1 cellular context compared by ENCODE assay signal in genomic region chr19:40425450-40426287, GRCh38.
TF ChIP-seq lines count a peak whose summit lies in the region.

Gene SERTAD1, minus strand, starts transcription at chr19:40425992. Its CDS starts 2,446 bp downstream, at chr19:40423546.

TF ChIP-seq in K562, 482 proteins besides CTCF, POLR2A, EP300 and RAD21 (continued from another document and continues in another):
- TF ChIP-seq RBM14 (IDR thresholded peaks at IDR 0.05; ENCODE audit: borderline replicate concordance, insufficient read depth, low read depth, low read length) = no peak
- TF ChIP-seq HIVEP1 (CRISPR knock-in tag; IDR thresholded peaks at IDR 0.05) = no peak
- TF ChIP-seq NR2C2 (CRISPR knock-in tag; IDR thresholded peaks at IDR 0.05) = no peak
- TF ChIP-seq NR2C2 (tag; IDR thresholded peaks at IDR 0.05) = peak; percentile 82
- peak in 1 of 2 experiments; percentile 85; a peak in 2 of 4 replicates for TF ChIP-seq ZNF639 (CRISPR knock-in tag; conservative IDR thresholded peaks at IDR 0.05 in 1 of 2, IDR thresholded peaks at IDR 0.05 in 1 of 2)
- TF ChIP-seq HDAC8 (tag; IDR thresholded peaks at IDR 0.05) = no peak
- peak; percentile 67; the same call in 1 of the 2 replicates for TF ChIP-seq PHF8 (IDR thresholded peaks at IDR 0.05; ENCODE audit: borderline replicate concordance, low read length)
- TF ChIP-seq TCF3 (CRISPR knock-in tag; IDR thresholded peaks at IDR 0.05) = 0 out of 2 replicates have a peak, but pooled peaks have one; percentile 7
- peak; percentile 91 for TF ChIP-seq MBD2 (IDR thresholded peaks at IDR 0.05; ENCODE audit: borderline replicate concordance, low read depth)
- TF ChIP-seq ZNF121 (CRISPR knock-in tag; conservative IDR thresholded peaks at IDR 0.05) = peak; percentile 36; the same call in 1 of the 2 replicates
- peak in 1 of 2 experiments; percentile 85; a peak in 2 of 4 replicates for TF ChIP-seq HDAC1 (IDR thresholded peaks at IDR 0.05)
- TF ChIP-seq FOXK2 (conservative IDR thresholded peaks at IDR 0.05 in 1 of 2, IDR thresholded peaks at IDR 0.05 in 1 of 2; ENCODE audit: low read depth in 2 of 2) = peak in 1 of 2 experiments; percentile 11; a peak in 1 of 4 replicates
- TF ChIP-seq ZNF431 (CRISPR knock-in tag; IDR thresholded peaks at IDR 0.05) = no peak
- TF ChIP-seq KLF6 (CRISPR knock-in tag; IDR thresholded peaks at IDR 0.05; ENCODE audit: borderline replicate concordance) = no peak
- peak; percentile 66 for TF ChIP-seq GABPA (tag; conservative IDR thresholded peaks at IDR 0.05; ENCODE audit: low read depth)
- peak; percentile 99 for TF ChIP-seq PHF21A (IDR thresholded peaks at IDR 0.05; ENCODE audit: borderline replicate concordance, low read depth)
- TF ChIP-seq RFX1 (IDR thresholded peaks at IDR 0.05) = no peak; the same call in 1 of the 2 replicates
- TF ChIP-seq SMC3 (conservative IDR thresholded peaks at IDR 0.05; ENCODE audit: insufficient read depth, low read depth, low read length) = 0 out of 2 replicates have a peak, but pooled peaks have one; percentile 17
- TF ChIP-seq, protein P1, sequence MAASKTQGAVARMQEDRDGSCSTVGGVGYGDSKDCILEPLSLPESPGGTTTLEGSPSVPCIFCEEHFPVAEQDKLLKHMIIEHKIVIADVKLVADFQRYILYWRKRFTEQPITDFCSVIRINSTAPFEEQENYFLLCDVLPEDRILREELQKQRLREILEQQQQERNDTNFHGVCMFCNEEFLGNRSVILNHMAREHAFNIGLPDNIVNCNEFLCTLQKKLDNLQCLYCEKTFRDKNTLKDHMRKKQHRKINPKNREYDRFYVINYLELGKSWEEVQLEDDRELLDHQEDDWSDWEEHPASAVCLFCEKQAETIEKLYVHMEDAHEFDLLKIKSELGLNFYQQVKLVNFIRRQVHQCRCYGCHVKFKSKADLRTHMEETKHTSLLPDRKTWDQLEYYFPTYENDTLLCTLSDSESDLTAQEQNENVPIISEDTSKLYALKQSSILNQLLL (CRISPR knock-in tag; IDR thresholded peaks at IDR 0.05; ENCODE audit: borderline replicate concordance) = no peak
- no peak for TF ChIP-seq GTF2A2 (tag; IDR thresholded peaks at IDR 0.05)
- peak; percentile 61 for TF ChIP-seq ETS1 (conservative IDR thresholded peaks at IDR 0.05; ENCODE audit: control insufficient read depth, low read depth, low read length)
- TF ChIP-seq CAMTA2 (CRISPR knock-in tag; conservative IDR thresholded peaks at IDR 0.05) = 0 out of 2 replicates have a peak, but pooled peaks have one; percentile 47
- TF ChIP-seq, protein P2, sequence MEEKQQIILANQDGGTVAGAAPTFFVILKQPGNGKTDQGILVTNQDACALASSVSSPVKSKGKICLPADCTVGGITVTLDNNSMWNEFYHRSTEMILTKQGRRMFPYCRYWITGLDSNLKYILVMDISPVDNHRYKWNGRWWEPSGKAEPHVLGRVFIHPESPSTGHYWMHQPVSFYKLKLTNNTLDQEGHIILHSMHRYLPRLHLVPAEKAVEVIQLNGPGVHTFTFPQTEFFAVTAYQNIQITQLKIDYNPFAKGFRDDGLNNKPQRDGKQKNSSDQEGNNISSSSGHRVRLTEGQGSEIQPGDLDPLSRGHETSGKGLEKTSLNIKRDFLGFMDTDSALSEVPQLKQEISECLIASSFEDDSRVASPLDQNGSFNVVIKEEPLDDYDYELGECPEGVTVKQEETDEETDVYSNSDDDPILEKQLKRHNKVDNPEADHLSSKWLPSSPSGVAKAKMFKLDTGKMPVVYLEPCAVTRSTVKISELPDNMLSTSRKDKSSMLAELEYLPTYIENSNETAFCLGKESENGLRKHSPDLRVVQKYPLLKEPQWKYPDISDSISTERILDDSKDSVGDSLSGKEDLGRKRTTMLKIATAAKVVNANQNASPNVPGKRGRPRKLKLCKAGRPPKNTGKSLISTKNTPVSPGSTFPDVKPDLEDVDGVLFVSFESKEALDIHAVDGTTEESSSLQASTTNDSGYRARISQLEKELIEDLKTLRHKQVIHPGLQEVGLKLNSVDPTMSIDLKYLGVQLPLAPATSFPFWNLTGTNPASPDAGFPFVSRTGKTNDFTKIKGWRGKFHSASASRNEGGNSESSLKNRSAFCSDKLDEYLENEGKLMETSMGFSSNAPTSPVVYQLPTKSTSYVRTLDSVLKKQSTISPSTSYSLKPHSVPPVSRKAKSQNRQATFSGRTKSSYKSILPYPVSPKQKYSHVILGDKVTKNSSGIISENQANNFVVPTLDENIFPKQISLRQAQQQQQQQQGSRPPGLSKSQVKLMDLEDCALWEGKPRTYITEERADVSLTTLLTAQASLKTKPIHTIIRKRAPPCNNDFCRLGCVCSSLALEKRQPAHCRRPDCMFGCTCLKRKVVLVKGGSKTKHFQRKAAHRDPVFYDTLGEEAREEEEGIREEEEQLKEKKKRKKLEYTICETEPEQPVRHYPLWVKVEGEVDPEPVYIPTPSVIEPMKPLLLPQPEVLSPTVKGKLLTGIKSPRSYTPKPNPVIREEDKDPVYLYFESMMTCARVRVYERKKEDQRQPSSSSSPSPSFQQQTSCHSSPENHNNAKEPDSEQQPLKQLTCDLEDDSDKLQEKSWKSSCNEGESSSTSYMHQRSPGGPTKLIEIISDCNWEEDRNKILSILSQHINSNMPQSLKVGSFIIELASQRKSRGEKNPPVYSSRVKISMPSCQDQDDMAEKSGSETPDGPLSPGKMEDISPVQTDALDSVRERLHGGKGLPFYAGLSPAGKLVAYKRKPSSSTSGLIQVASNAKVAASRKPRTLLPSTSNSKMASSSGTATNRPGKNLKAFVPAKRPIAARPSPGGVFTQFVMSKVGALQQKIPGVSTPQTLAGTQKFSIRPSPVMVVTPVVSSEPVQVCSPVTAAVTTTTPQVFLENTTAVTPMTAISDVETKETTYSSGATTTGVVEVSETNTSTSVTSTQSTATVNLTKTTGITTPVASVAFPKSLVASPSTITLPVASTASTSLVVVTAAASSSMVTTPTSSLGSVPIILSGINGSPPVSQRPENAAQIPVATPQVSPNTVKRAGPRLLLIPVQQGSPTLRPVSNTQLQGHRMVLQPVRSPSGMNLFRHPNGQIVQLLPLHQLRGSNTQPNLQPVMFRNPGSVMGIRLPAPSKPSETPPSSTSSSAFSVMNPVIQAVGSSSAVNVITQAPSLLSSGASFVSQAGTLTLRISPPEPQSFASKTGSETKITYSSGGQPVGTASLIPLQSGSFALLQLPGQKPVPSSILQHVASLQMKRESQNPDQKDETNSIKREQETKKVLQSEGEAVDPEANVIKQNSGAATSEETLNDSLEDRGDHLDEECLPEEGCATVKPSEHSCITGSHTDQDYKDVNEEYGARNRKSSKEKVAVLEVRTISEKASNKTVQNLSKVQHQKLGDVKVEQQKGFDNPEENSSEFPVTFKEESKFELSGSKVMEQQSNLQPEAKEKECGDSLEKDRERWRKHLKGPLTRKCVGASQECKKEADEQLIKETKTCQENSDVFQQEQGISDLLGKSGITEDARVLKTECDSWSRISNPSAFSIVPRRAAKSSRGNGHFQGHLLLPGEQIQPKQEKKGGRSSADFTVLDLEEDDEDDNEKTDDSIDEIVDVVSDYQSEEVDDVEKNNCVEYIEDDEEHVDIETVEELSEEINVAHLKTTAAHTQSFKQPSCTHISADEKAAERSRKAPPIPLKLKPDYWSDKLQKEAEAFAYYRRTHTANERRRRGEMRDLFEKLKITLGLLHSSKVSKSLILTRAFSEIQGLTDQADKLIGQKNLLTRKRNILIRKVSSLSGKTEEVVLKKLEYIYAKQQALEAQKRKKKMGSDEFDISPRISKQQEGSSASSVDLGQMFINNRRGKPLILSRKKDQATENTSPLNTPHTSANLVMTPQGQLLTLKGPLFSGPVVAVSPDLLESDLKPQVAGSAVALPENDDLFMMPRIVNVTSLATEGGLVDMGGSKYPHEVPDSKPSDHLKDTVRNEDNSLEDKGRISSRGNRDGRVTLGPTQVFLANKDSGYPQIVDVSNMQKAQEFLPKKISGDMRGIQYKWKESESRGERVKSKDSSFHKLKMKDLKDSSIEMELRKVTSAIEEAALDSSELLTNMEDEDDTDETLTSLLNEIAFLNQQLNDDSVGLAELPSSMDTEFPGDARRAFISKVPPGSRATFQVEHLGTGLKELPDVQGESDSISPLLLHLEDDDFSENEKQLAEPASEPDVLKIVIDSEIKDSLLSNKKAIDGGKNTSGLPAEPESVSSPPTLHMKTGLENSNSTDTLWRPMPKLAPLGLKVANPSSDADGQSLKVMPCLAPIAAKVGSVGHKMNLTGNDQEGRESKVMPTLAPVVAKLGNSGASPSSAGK (IDR thresholded peaks at IDR 0.05) = no peak; the same call in 1 of the 2 replicates
- peak; percentile 32 to 91; a peak in 3 of 4 replicates for TF ChIP-seq RCOR1 (IDR thresholded peaks at IDR 0.05; ENCODE audit: borderline replicate concordance in 1 of 2, low read depth in 2 of 2, low read length in 2 of 2)
- peak; percentile 83; the same call in 1 of the 2 replicates for TF ChIP-seq TARDBP (IDR thresholded peaks at IDR 0.05)
- TF ChIP-seq POLR3A (IDR thresholded peaks at IDR 0.05; ENCODE audit: borderline replicate concordance, extremely low read depth, insufficient read depth, insufficient read length) = no peak
- peak; percentile 77 for TF ChIP-seq BHLHE40 (IDR thresholded peaks at IDR 0.05; ENCODE audit: low read length)
- TF ChIP-seq TAF7 (tag; IDR thresholded peaks at IDR 0.05) = peak; percentile 77
- peak; percentile 41; the same call in 1 of the 2 replicates for TF ChIP-seq RNF2 (IDR thresholded peaks at IDR 0.05)
- TF ChIP-seq ZNF830 (CRISPR knock-in tag; IDR thresholded peaks at IDR 0.05) = no peak
- peak; percentile 78 for TF ChIP-seq SMAD1 (IDR thresholded peaks at IDR 0.05; ENCODE audit: low read depth, low read length, partially characterized antibody)
- TF ChIP-seq RUNX1 (IDR thresholded peaks at IDR 0.05; ENCODE audit: low read depth) = peak; percentile 33; the same call in 1 of the 2 replicates
- TF ChIP-seq MAFK (IDR thresholded peaks at IDR 0.05; ENCODE audit: low read length) = no peak
- TF ChIP-seq POLR2AphosphoS2 (IDR thresholded peaks at IDR 0.05; ENCODE audit: low read length) = no peak; the same call in 1 of the 2 replicates
- TF ChIP-seq, protein P3, sequence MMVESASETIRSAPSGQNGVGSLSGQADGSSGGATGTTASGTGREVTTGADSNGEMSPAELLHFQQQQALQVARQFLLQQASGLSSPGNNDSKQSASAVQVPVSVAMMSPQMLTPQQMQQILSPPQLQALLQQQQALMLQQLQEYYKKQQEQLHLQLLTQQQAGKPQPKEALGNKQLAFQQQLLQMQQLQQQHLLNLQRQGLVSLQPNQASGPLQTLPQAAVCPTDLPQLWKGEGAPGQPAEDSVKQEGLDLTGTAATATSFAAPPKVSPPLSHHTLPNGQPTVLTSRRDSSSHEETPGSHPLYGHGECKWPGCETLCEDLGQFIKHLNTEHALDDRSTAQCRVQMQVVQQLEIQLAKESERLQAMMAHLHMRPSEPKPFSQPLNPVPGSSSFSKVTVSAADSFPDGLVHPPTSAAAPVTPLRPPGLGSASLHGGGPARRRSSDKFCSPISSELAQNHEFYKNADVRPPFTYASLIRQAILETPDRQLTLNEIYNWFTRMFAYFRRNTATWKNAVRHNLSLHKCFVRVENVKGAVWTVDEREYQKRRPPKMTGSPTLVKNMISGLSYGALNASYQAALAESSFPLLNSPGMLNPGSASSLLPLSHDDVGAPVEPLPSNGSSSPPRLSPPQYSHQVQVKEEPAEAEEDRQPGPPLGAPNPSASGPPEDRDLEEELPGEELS (CRISPR knock-in tag; IDR thresholded peaks at IDR 0.05; ENCODE audit: borderline replicate concordance) = 0 out of 2 replicates have a peak, but pooled peaks have one; percentile 60
- TF ChIP-seq ZNF124 (CRISPR knock-in tag; IDR thresholded peaks at IDR 0.05) = no peak
- 0 out of 2 replicates have a peak, but pooled peaks have one; percentile 33 for TF ChIP-seq ZNF589 (CRISPR knock-in tag; IDR thresholded peaks at IDR 0.05; ENCODE audit: low read depth)
- TF ChIP-seq ZNF76 (CRISPR knock-in tag; IDR thresholded peaks at IDR 0.05; ENCODE audit: borderline replicate concordance) = peak; percentile 48; the same call in 1 of the 2 replicates
- peak; percentile 97 for TF ChIP-seq TBP (optimal IDR thresholded peaks at IDR 0.05; ENCODE audit: low read depth, low read length)
- TF ChIP-seq RAD51 (IDR thresholded peaks at IDR 0.05; ENCODE audit: borderline replicate concordance, low read depth) = no peak
- TF ChIP-seq CBX1 (IDR thresholded peaks at IDR 0.05; ENCODE audit: low read depth) = peak; percentile 36; the same call in 1 of the 2 replicates
- TF ChIP-seq, protein P4, sequence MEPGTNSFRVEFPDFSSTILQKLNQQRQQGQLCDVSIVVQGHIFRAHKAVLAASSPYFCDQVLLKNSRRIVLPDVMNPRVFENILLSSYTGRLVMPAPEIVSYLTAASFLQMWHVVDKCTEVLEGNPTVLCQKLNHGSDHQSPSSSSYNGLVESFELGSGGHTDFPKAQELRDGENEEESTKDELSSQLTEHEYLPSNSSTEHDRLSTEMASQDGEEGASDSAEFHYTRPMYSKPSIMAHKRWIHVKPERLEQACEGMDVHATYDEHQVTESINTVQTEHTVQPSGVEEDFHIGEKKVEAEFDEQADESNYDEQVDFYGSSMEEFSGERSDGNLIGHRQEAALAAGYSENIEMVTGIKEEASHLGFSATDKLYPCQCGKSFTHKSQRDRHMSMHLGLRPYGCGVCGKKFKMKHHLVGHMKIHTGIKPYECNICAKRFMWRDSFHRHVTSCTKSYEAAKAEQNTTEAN (CRISPR knock-in tag; IDR thresholded peaks at IDR 0.05) = peak; percentile 41; the same call in 1 of the 2 replicates
- peak; percentile 67; the same call in 1 of the 2 replicates for TF ChIP-seq HES1 (IDR thresholded peaks at IDR 0.05; ENCODE audit: low read depth)
- TF ChIP-seq CBFA2T3 (IDR thresholded peaks at IDR 0.05) = peak; percentile 18; the same call in 1 of the 2 replicates
